In genomic region chrX:150889131-150889530, GRCh38 we compare ENCODE assay signal across 19 cellular contexts. TPM values are rescaled to one million over a fixed set of nuclear protein-coding genes. Genes with fewer than 3 reads are reported as not detected.
A peak's percentile ranks its signal among the peaks of the same experiment; 100 is the strongest.
DNase-seq lines count a peak whose midpoint lies in the region; ATAC-seq, FAIRE-seq and TF ChIP-seq lines count a peak whose summit lies in the region.
"Had no signal": no experiment of that assay in that cellular context is flagged by ENCODE, and none has a peak within 500 bp of the region (broad histone marks: within the 10 kb centered on the region; RNA-seq: fewer than 3 reads in every experiment).

No MANE protein-coding gene starts in this region.

- no peaks in the 10 kb centered on the region for H3K9me3 ChIP-seq in Panc1 (ENCODE audit: control insufficient read depth, insufficient read depth, low read depth, low read length)
- no peaks in the 10 kb centered on the region for H3K9me3 ChIP-seq in neural progenitor cell (ENCODE audit: low read depth)
- no peaks in the 10 kb centered on the region for H3K9me3 ChIP-seq in kidney (ENCODE audit: control insufficient read depth in 1 of 2, low read length in 2 of 2)
- H3K9me3 ChIP-seq: BE2C had no signal

- H3K9ac ChIP-seq in neural progenitor cell (no peak overlapping the region), kidney (ENCODE audit: low read length in 2 of 2) (no peak overlapping the region)
- H3K9ac ChIP-seq: GM23248 had no signal

- DNase-seq in ELF-1 (ENCODE audit: low read depth, low spot score): peak; percentile 36
- DNase-seq in Panc1 (ENCODE audit: low read depth, low spot score): no peak
- peak; percentile 79 for DNase-seq in foreskin melanocyte
- DNase-seq in neural progenitor cell (ENCODE audit: low spot score): peak; percentile 24
- no peak for DNase-seq in activated gamma-delta T cell (lab: John Stamatoyannopoulos, UW)
- no peak for DNase-seq in kidney
- DNase-seq: BE2C; CD4-positive, alpha-beta memory T cell; COR-L47; DND-41; GF-D8; GM23248; H9 had no signal

- in situ Hi-C loops in Panc1 (cut with HindIII; ENCODE audit: low pct_unique_long_range_greater_than_20kb, low sequenced_read_pairs): no loop called here

- H2AFZ ChIP-seq in neural progenitor cell (replicated peaks): no peak overlapping the region
- H2AFZ ChIP-seq: GM23248 had no signal

- H3K27ac Mint-ChIP-seq in neural progenitor cell: no peak overlapping the region
- H3K27ac Mint-ChIP-seq: CD4-positive, alpha-beta memory T cell had no signal

- H3F3A ChIP-seq in neural progenitor cell (ENCODE audit: low read depth): no peaks in the 10 kb centered on the region

- TF ChIP-seq CTCF in Panc1 (IDR thresholded peaks at IDR 0.05) (no peak), neural progenitor cell (IDR thresholded peaks at IDR 0.05) (no peak), kidney (IDR thresholded peaks at IDR 0.05; ENCODE audit: borderline replicate concordance, extremely low read depth, insufficient read depth) (no peak)

- peaks cover 21% of the 10 kb centered on the region for H3K9me3 Mint-ChIP-seq in neural progenitor cell
- H3K9me3 Mint-ChIP-seq: CD4-positive, alpha-beta memory T cell had no signal

- no peaks in the 10 kb centered on the region for H4K20me1 ChIP-seq in neural progenitor cell (ENCODE audit: low read depth)

- FAIRE-seq in kidney (lab: Jason Lieb, UNC): no peak
- FAIRE-seq: A204.1, D721Med, HTR-8/SVneo had no signal

- H3K27me3 ChIP-seq in Panc1 (ENCODE audit: control insufficient read depth, insufficient read depth, low read length) (no peaks in the 10 kb centered on the region), neural progenitor cell (no peaks in the 10 kb centered on the region)
- H3K27me3 ChIP-seq: BE2C had no signal

- intact Hi-C loops in Panc1 (cut with micrococcal nuclease; ENCODE audit: unreplicated experiment) (loop anchor here (10.0 kb wide), 1 partner anchor 114 kb away; no protein-coding TSS in a partner anchor), kidney (cut with DNase I) (no loop called here)

- H3K27me3 Mint-ChIP-seq in neural progenitor cell (ENCODE audit: insufficient read depth, low read depth): peaks cover 2% of the 10 kb centered on the region
- H3K27me3 Mint-ChIP-seq: CD4-positive, alpha-beta memory T cell had no signal

- H3K27ac ChIP-seq in Panc1 (ENCODE audit: low read length) (peak overlapping the region; percentile 30; the same call in 1 of the 2 replicates), neural progenitor cell (no peak overlapping the region), kidney (ENCODE audit: low read depth in 2 of 2, low read length in 2 of 2) (no peak overlapping the region)
- H3K27ac ChIP-seq: C4-2B, GM23248 had no signal

- H3K4me3 ChIP-seq in Panc1 (ENCODE audit: low read depth in 2 of 2, low read length in 2 of 2): no peak overlapping the region
- no peak overlapping the region for H3K4me3 ChIP-seq in neural progenitor cell
- no peak overlapping the region for H3K4me3 ChIP-seq in kidney (ENCODE audit: low read length in 2 of 2)
- H3K4me3 ChIP-seq: GM23248 had no signal

- H3K36me3 ChIP-seq in Panc1 (ENCODE audit: control insufficient read depth, insufficient read depth, low read length) (no peaks in the 10 kb centered on the region), neural progenitor cell (no peaks in the 10 kb centered on the region), kidney (ENCODE audit: control insufficient read depth in 1 of 2, insufficient read depth in 2 of 2, low read length in 2 of 2) (no peaks in the 10 kb centered on the region)
- H3K36me3 ChIP-seq: BE2C had no signal

- no TSS peak for BruUV-seq in Panc1 (replicated peaks; lab: Mats Ljungman, UMichigan)

- H3K36me3 Mint-ChIP-seq in neural progenitor cell: peaks cover 14% of the 10 kb centered on the region
- H3K36me3 Mint-ChIP-seq: CD4-positive, alpha-beta memory T cell had no signal

- peaks cover 11% of the 10 kb centered on the region for H3K79me2 ChIP-seq in neural progenitor cell (ENCODE audit: low read depth)

- CTCF ChIA-PET in Panc1 (lab: Charles Lee): no interaction called here

- no peak overlapping the region for H3K4me2 ChIP-seq in neural progenitor cell

- H3K4me1 ChIP-seq in Panc1 (ENCODE audit: control insufficient read depth, insufficient read depth, low read length) (peaks cover 7% of the 10 kb centered on the region; the same call in 1 of the 2 replicates), neural progenitor cell (no peaks in the 10 kb centered on the region), kidney (ENCODE audit: control insufficient read depth in 1 of 2, insufficient read depth in 1 of 2, low read depth in 1 of 2, low read length in 2 of 2) (no peaks in the 10 kb centered on the region)
- H3K4me1 ChIP-seq: BE2C had no signal

- H3K4me3 Mint-ChIP-seq in neural progenitor cell: no peak overlapping the region
- H3K4me3 Mint-ChIP-seq: CD4-positive, alpha-beta memory T cell; H9 had no signal

- POLR2A ChIA-PET in Panc1 (lab: Charles Lee): no interaction called here

- H3K4me1 Mint-ChIP-seq in neural progenitor cell: no peaks in the 10 kb centered on the region

- ATAC-seq in Panc1 (no peak), HG02970 (IDR thresholded peaks at IDR 0.05; ENCODE audit: low FRiP score, unreplicated experiment) (no peak), GM19351 (IDR thresholded peaks at IDR 0.05; ENCODE audit: unreplicated experiment) (no peak)

RNA-seq across cellular contexts. Expression of gene CD99L2, which starts 9.3 kb away (rescaled TPM):
- total RNA-seq in Panc1 (2021; ENCODE audit: unreplicated experiment) (156 TPM), neural progenitor cell (ENCODE audit: low replicate concordance) (24.7 and 48.1 TPM in 2 replicates), kidney (38.0 TPM)
- polyA plus RNA-seq in Panc1 (2012; ENCODE audit: insufficient read length): 193 TPM
- 30.9 TPM for polyA plus RNA-seq in kidney (ENCODE audit: insufficient read depth, low read depth, low replicate concordance)

Comparison
In these comparisons a context has a peak if more than half of its experiments do, and no peak if none do; other contexts are left out.
1. DNase-seq: peak in ELF-1 (single experiment), foreskin melanocyte (single experiment) and neural progenitor cell (single experiment); none in Panc1 (single experiment), activated gamma-delta T cell (single experiment) and kidney (single experiment).